1 cellular context compared by ENCODE assay signal in the genomic region with DNA sequence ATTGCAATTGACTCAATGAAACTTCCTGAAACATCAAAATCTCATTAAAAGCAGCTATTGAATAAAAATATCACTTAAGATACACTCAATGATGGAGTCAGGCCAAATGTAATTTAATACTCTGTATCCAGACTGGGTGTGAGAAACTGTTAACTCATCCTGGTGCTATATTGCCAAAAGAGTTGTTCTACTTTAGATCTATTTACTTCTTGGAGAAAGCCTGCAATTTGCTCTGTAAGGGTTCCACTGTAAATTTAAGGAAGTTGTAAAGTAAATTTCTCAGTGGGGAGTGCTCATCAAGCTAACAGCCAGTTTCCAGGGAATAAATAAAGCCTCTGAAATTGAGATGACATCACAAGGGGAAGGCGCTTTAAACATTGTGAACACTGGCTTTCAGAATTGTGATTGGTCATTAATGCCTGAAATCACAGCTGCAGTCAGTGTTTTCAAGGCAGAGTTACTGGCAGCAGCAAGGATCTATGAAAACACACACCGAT.
TF ChIP-seq lines count a peak whose summit lies in the region.

No MANE protein-coding gene starts in this region.

TF ChIP-seq in WTC11, 78 proteins besides CTCF, POLR2A, EP300 and RAD21 (continued from another document):
- TF ChIP-seq ZNF423 (CRISPR knock-in tag; IDR thresholded peaks at IDR 0.05), result no peak
- no peak for TF ChIP-seq PRRX2 (CRISPR knock-in tag; IDR thresholded peaks at IDR 0.05)
- TF ChIP-seq RELA (CRISPR knock-in tag; IDR thresholded peaks at IDR 0.05; ENCODE audit: borderline replicate concordance), result no peak
- no peak for TF ChIP-seq GABPB1 (CRISPR knock-in tag; IDR thresholded peaks at IDR 0.05)
- no peak for TF ChIP-seq SOX15 (CRISPR knock-in tag; IDR thresholded peaks at IDR 0.05)
- TF ChIP-seq, protein P1, sequence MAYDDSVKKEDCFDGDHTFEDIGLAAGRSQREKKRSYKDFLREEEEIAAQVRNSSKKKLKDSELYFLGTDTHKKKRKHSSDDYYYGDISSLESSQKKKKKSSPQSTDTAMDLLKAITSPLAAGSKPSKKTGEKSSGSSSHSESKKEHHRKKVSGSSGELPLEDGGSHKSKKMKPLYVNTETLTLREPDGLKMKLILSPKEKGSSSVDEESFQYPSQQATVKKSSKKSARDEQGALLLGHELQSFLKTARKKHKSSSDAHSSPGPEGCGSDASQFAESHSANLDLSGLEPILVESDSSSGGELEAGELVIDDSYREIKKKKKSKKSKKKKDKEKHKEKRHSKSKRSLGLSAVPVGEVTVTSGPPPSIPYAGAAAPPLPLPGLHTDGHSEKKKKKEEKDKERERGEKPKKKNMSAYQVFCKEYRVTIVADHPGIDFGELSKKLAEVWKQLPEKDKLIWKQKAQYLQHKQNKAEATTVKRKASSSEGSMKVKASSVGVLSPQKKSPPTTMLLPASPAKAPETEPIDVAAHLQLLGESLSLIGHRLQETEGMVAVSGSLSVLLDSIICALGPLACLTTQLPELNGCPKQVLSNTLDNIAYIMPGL (CRISPR knock-in tag; IDR thresholded peaks at IDR 0.05), result no peak
- TF ChIP-seq GRHL2 (CRISPR knock-in tag; IDR thresholded peaks at IDR 0.05; ENCODE audit: insufficient replicate concordance, severe bottlenecking), result no peak
- no peak for TF ChIP-seq EMX1 (CRISPR knock-in tag; IDR thresholded peaks at IDR 0.05)
- TF ChIP-seq, protein P2, sequence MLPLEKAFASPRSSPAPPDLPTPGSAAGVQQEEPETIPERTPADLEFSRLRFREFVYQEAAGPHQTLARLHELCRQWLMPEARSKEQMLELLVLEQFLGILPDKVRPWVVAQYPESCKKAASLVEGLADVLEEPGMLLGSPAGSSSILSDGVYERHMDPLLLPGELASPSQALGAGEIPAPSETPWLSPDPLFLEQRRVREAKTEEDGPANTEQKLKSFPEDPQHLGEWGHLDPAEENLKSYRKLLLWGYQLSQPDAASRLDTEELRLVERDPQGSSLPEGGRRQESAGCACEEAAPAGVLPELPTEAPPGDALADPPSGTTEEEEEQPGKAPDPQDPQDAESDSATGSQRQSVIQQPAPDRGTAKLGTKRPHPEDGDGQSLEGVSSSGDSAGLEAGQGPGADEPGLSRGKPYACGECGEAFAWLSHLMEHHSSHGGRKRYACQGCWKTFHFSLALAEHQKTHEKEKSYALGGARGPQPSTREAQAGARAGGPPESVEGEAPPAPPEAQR (CRISPR knock-in tag; IDR thresholded peaks at IDR 0.05), result no peak
- TF ChIP-seq, protein P3, sequence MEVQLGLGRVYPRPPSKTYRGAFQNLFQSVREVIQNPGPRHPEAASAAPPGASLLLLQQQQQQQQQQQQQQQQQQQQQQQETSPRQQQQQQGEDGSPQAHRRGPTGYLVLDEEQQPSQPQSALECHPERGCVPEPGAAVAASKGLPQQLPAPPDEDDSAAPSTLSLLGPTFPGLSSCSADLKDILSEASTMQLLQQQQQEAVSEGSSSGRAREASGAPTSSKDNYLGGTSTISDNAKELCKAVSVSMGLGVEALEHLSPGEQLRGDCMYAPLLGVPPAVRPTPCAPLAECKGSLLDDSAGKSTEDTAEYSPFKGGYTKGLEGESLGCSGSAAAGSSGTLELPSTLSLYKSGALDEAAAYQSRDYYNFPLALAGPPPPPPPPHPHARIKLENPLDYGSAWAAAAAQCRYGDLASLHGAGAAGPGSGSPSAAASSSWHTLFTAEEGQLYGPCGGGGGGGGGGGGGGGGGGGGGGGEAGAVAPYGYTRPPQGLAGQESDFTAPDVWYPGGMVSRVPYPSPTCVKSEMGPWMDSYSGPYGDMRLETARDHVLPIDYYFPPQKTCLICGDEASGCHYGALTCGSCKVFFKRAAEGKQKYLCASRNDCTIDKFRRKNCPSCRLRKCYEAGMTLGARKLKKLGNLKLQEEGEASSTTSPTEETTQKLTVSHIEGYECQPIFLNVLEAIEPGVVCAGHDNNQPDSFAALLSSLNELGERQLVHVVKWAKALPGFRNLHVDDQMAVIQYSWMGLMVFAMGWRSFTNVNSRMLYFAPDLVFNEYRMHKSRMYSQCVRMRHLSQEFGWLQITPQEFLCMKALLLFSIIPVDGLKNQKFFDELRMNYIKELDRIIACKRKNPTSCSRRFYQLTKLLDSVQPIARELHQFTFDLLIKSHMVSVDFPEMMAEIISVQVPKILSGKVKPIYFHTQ (CRISPR knock-in tag; IDR thresholded peaks at IDR 0.05), result no peak
- TF ChIP-seq GTF2I (CRISPR knock-in tag; conservative IDR thresholded peaks at IDR 0.05), result no peak
